Comparison of ENCODE assay signal across 22 cellular contexts in the genomic region with DNA sequence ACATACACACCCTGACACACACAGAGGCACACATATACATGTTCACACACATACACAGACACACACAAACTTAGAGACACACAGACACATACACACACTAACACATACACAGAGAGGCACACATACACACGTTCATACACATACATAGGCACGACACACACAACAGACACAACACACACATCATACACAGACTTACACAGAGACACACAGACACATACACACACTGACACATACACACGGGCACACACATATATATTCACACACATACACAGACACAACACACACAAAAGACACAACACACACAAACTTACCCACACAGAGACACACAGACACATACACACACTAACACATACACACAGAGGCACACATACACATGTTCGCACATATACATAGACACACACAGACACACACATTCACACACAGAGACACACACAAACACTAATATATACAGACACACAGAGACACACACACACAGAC. TPM values are rescaled to one million over a fixed set of nuclear protein-coding genes. Genes with fewer than 3 reads are reported as not detected.
A peak's percentile ranks its signal among the peaks of the same experiment; 100 is the strongest.
DNase-seq lines count a peak whose midpoint lies in the region; ATAC-seq and TF ChIP-seq lines count a peak whose summit lies in the region.
"Had no signal": no experiment of that assay in that cellular context is flagged by ENCODE, and none has a peak within 500 bp of the region (broad histone marks: within the 10 kb centered on the region; RNA-seq: fewer than 3 reads in every experiment).

No MANE protein-coding gene starts in this region.

- H3K36me3 Mint-ChIP-seq in CD8-positive, alpha-beta memory T cell: no peaks in the 10 kb centered on the region
- H3K36me3 Mint-ChIP-seq: natural killer cell; stimulated activated naive B cell treated with anti-CD40 and anti-IgM and Interleukin-4, amounts not matched to agents 10 μg/mL and 1 μg/mL and 100 μg/mL, for 72 hours had no signal

- TF ChIP-seq RAD21 in IMR-90 (IDR thresholded peaks at IDR 0.05; ENCODE audit: low read length): no peak

- peaks cover 67% of the 10 kb centered on the region for H3K4me1 ChIP-seq in CD8-positive, alpha-beta memory T cell (ENCODE audit: insufficient read depth, low read length)
- H3K4me1 ChIP-seq in IMR-90 (ENCODE audit: control insufficient read depth, insufficient read depth, low read length): peaks cover 17% of the 10 kb centered on the region
- H3K4me1 ChIP-seq in psoas muscle: peaks cover 45% of the 10 kb centered on the region

- H3K9me3 ChIP-seq in CD8-positive, alpha-beta memory T cell (ENCODE audit: low read length): no peaks in the 10 kb centered on the region
- H3K9me3 ChIP-seq in IMR-90 (ENCODE audit: control insufficient read depth, insufficient read depth, low read length) (no peaks in the 10 kb centered on the region; the same call in 1 of the 2 replicates), psoas muscle (no peaks in the 10 kb centered on the region)

- peak overlapping the region; percentile 54 for H2BK120ac ChIP-seq in IMR-90 (ENCODE audit: low read depth, low read length)

- CTCF ChIA-PET in CD8-positive, alpha-beta memory T cell (lab: Charles Lee): no interaction called here
- CTCF ChIA-PET in IMR-90 (lab: Yijun Ruan, JAX): no interaction called here

- no peak overlapping the region for H4K5ac ChIP-seq in IMR-90 (ENCODE audit: low read depth, low read length)

- peak overlapping the region; percentile 84 for H3K14ac ChIP-seq in IMR-90 (replicated peaks; ENCODE audit: low read depth, low read length)

- H3K4ac ChIP-seq in IMR-90 (ENCODE audit: low read depth, low read length): peak overlapping the region; percentile 46

- peaks cover 0 to 14% of the 10 kb centered on the region in 2 experiments; a peak in 2 of 4 replicates for H3K79me1 ChIP-seq in IMR-90 (ENCODE audit: low read depth in 1 of 2, low read length in 2 of 2)

- intact Hi-C loops in IMR-90 (cut with micrococcal nuclease): no loop called here
- intact Hi-C loops in psoas muscle (cut with DNase I): loop anchor here in 1 of 2 donors (2.0 kb wide), 1 partner anchor 16 kb away; no protein-coding TSS in a partner anchor

- H3K27me3 ChIP-seq in CD8-positive, alpha-beta memory T cell (ENCODE audit: insufficient read depth, low read length, poor library complexity, severe bottlenecking): no peaks in the 10 kb centered on the region
- H3K27me3 ChIP-seq in IMR-90 (ENCODE audit: control insufficient read depth, insufficient read depth, low read length) (no peaks in the 10 kb centered on the region), psoas muscle (ENCODE audit: insufficient read depth in 3 of 3, low read length in 2 of 3) (no peaks in the 10 kb centered on the region)

- H3K4me1 Mint-ChIP-seq in CD8-positive, alpha-beta memory T cell: peaks cover 25 to 39% (median 38%) of the 10 kb centered on the region in 3 donors

- H3K9me1 ChIP-seq in IMR-90 (ENCODE audit: insufficient read depth, low read length): peaks cover 20% of the 10 kb centered on the region

- no peaks in the 10 kb centered on the region for H3K9me3 Mint-ChIP-seq in CD8-positive, alpha-beta memory T cell
- H3K9me3 Mint-ChIP-seq: activated T-helper 17 cell treated with anti-CD3 and anti-CD28 coated beads, Interleukin-2, amount 50 U/mL, for 72 hours; natural killer cell; stimulated activated naive B cell treated with anti-CD40 and anti-IgM and Interleukin-4, amounts not matched to agents 10 μg/mL and 1 μg/mL and 100 μg/mL, for 72 hours had no signal

- no TSS peak for BruUV-seq in IMR-90 (replicated peaks; lab: Mats Ljungman, UMichigan)

- in situ Hi-C loops in IMR-90 (cut with MboI; ENCODE audit: low sequenced_read_pairs): no loop called here

- H3K27ac Mint-ChIP-seq in CD8-positive, alpha-beta memory T cell: no peak overlapping the region
- H3K27ac Mint-ChIP-seq: activated naive CD8-positive, alpha-beta T cell; activated T-helper 17 cell treated with anti-CD3 and anti-CD28 coated beads, Interleukin-2, amount 50 U/mL, for 72 hours; natural killer cell had no signal

- peak overlapping the region; percentile 72 for H2BK5ac ChIP-seq in IMR-90 (ENCODE audit: low read depth, low read length, poor library complexity, severe bottlenecking)

- H3K4me3 ChIP-seq in CD8-positive, alpha-beta memory T cell (ENCODE audit: low read length): no peak overlapping the region
- H3K4me3 ChIP-seq in IMR-90 (ENCODE audit: insufficient read depth, low read depth, low read length) (no peak overlapping the region), psoas muscle (no peak overlapping the region)

- no peak overlapping the region for H3K56ac ChIP-seq in IMR-90 (ENCODE audit: extremely low read depth, insufficient read depth, low read length)

- TF ChIP-seq CTCF in IMR-90 (conservative IDR thresholded peaks at IDR 0.05; ENCODE audit: low read depth, low read length): no peak
- TF ChIP-seq CTCF in psoas muscle (IDR thresholded peaks at IDR 0.05): no peak

- POLR2A ChIA-PET in CD8-positive, alpha-beta memory T cell (lab: Charles Lee): interaction anchor here (0.6 to 3.8 kb wide), 2 partner anchors 18 to 505 kb away, joined by 3 to 65 read pairs; a partner anchor contains a TSS
- POLR2A ChIA-PET in IMR-90 (lab: Charles Lee; ENCODE audit: unreplicated experiment): no interaction called here

- 97% methylated on average over 4 of the region's 4 CpGs; no CpG with 5 or more reads in 1 of the 2 experiments for WGBS in IMR-90 (ENCODE audit: extremely low coverage in 2 of 2, insufficient read length in 1 of 2), 2 experiments
- 94 to 99% (median 96%) methylated on average over 4 of the region's 4 CpGs for WGBS in psoas muscle, 3 donors

- no peak overlapping the region for H2AFZ ChIP-seq in IMR-90 (replicated peaks; ENCODE audit: low read length, poor library complexity)

- no peak overlapping the region for H4K8ac ChIP-seq in IMR-90 (ENCODE audit: low read depth in 2 of 2, low read length in 2 of 2)

- no peak for DNase-seq in CD8-positive, alpha-beta memory T cell
- DNase-seq in IMR-90: no peak
- no peak for DNase-seq in epithelial cell of prostate (ENCODE audit: low read depth, low spot score)
- no peak for DNase-seq in psoas muscle
- DNase-seq in cerebellar nuclear complex (lab: John Stamatoyannopoulos, UW): no peak
- DNase-seq in SKM-1 (lab: John Stamatoyannopoulos, UW; ENCODE audit: unreplicated experiment): no peak
- DNase-seq: activated CD4-positive, alpha-beta T cell treated with anti-CD3 and anti-CD28 coated beads, Interleukin-2, amount 50 U/mL, for 48 hours; activated CD8-positive, alpha-beta memory T cell treated with anti-CD3 and anti-CD28 coated beads, Interleukin-2, amount 50 U/mL, for 4 hours; aorta; caudate nucleus; left colon; midbrain; NCI-H1092; NCI-H187 treated with DMSO at 0.1 percent for 48 hours; NCI-H748 treated with DMSO at 0.1 percent for 48 hours; stimulated activated CD4-positive, alpha-beta T cell treated with anti-CD3 and anti-CD28 coated beads, Interleukin-12 subunit alpha, Interleukin-12 subunit beta, amount 100 ng/mL, for 4 hours; stimulated activated CD4-positive, alpha-beta T cell treated with anti-CD3 and anti-CD28 coated beads, Interleukin-4, amount 100 ng/mL, for 24 hours; stimulated activated naive B cell treated with anti-CD40 and anti-IgM and Interleukin-4, amounts not matched to agents 10 μg/mL and 1 μg/mL and 100 μg/mL, for 72 hours had no signal

- no peak for ATAC-seq in IMR-90 (ENCODE audit: low read depth)
- no peak for ATAC-seq in psoas muscle
- ATAC-seq in HG02798 (IDR thresholded peaks at IDR 0.05; ENCODE audit: poor library complexity, unreplicated experiment): no peak
- ATAC-seq: left colon; stimulated activated naive B cell treated with anti-CD40 and anti-IgM and Interleukin-4, amounts not matched to agents 10 μg/mL and 1 μg/mL and 100 μg/mL, for 72 hours had no signal

- peak overlapping the region; percentile 64; the same call in 1 of the 2 replicates for H2BK20ac ChIP-seq in IMR-90 (ENCODE audit: low read depth, low read length)

- no peak overlapping the region for H2AK9ac ChIP-seq in IMR-90 (replicated peaks; ENCODE audit: low read depth, low read length, poor library complexity)

- H4K91ac ChIP-seq in IMR-90 (ENCODE audit: insufficient read depth, low read depth, low read length): peak overlapping the region; percentile 63; the same call in 1 of the 2 replicates

- no peak overlapping the region for H3K4me2 ChIP-seq in IMR-90 (ENCODE audit: low read depth, low read length)

- H3K23ac ChIP-seq in IMR-90 (ENCODE audit: low read depth, low read length): no peak overlapping the region

- H3K18ac ChIP-seq in IMR-90 (ENCODE audit: low read depth, low read length): no peak overlapping the region

- no peak overlapping the region for H3K9ac ChIP-seq in IMR-90 (ENCODE audit: low read depth, low read length)

- no peak for TF ChIP-seq POLR2A in IMR-90 (IDR thresholded peaks at IDR 0.05; ENCODE audit: low read depth, low read length)

- H3K27me3 Mint-ChIP-seq in CD8-positive, alpha-beta memory T cell: no peaks in the 10 kb centered on the region
- H3K27me3 Mint-ChIP-seq: activated naive CD8-positive, alpha-beta T cell; activated T-helper 17 cell treated with anti-CD3 and anti-CD28 coated beads, Interleukin-2, amount 50 U/mL, for 72 hours; stimulated activated naive B cell treated with anti-CD40 and anti-IgM and Interleukin-4, amounts not matched to agents 10 μg/mL and 1 μg/mL and 100 μg/mL, for 72 hours had no signal

- H3K36me3 ChIP-seq in CD8-positive, alpha-beta memory T cell (ENCODE audit: insufficient read depth, low read length): no peaks in the 10 kb centered on the region
- H3K36me3 ChIP-seq in IMR-90 (ENCODE audit: control insufficient read depth, insufficient read depth, low read length): no peaks in the 10 kb centered on the region
- H3K36me3 ChIP-seq in psoas muscle (ENCODE audit: insufficient read depth in 1 of 2, low read depth in 1 of 2): no peaks in the 10 kb centered on the region

- dilution Hi-C loops in IMR-90 (cut with HindIII; ENCODE audit: low sequenced_read_pairs, unreplicated experiment): no loop called here

- peak overlapping the region; percentile 98 for H3K27ac ChIP-seq in CD8-positive, alpha-beta memory T cell (ENCODE audit: low read depth, low read length)
- H3K27ac ChIP-seq in IMR-90 (ENCODE audit: insufficient read depth, low read length) (no peak overlapping the region), epithelial cell of prostate (peak overlapping the region; percentile 99), psoas muscle (peak overlapping the region; percentile 95)

- peak overlapping the region; percentile 63 for H2BK15ac ChIP-seq in IMR-90 (ENCODE audit: low read depth, low read length)

- H2AK5ac ChIP-seq in IMR-90 (ENCODE audit: low read depth, low read length): peak overlapping the region; percentile 89

- no peak overlapping the region for H3K4me3 Mint-ChIP-seq in CD8-positive, alpha-beta memory T cell
- H3K4me3 Mint-ChIP-seq: activated naive CD8-positive, alpha-beta T cell; activated T-helper 17 cell treated with anti-CD3 and anti-CD28 coated beads, Interleukin-2, amount 50 U/mL, for 72 hours had no signal

- H4K20me1 ChIP-seq in IMR-90 (ENCODE audit: insufficient read depth, low read length): no peaks in the 10 kb centered on the region

RNA-seq across cellular contexts. Expression of a gene that starts 17.6 kb away (rescaled TPM):
- 100 to 1,000 TPM; 187 to 192 TPM for total RNA-seq in CD8-positive, alpha-beta memory T cell
- polyA plus RNA-seq in CD8-positive, alpha-beta memory T cell: 883 TPM
- 69.0 and 98.6 TPM in 2 replicates for total RNA-seq in IMR-90 (2012; rRNA removed)
- polyA plus RNA-seq in IMR-90 (2012; rRNA removed): 123 and 175 TPM in 2 replicates
- 70.4 and 114 TPM in 2 replicates for polyA plus RNA-seq in IMR-90 (2012; cell fraction: cytosol; rRNA removed)
- polyA plus RNA-seq in IMR-90 (2012; cell fraction: nucleus; rRNA removed; ENCODE audit: low replicate concordance): 720 and 827 TPM in 2 replicates
- 100 to 1,000 TPM in 3 of 4 donors, 10 to 100 TPM in 1; 30.4 to 296 (median 173) TPM for total RNA-seq in psoas muscle
- polyA plus RNA-seq in psoas muscle: 100 to 1,000 TPM in 2 of 3 donors, 10 to 100 TPM in 1; 94.1 to 138 (median 109) TPM
